8 cellular contexts compared by ENCODE assay signal in the genomic region with DNA sequence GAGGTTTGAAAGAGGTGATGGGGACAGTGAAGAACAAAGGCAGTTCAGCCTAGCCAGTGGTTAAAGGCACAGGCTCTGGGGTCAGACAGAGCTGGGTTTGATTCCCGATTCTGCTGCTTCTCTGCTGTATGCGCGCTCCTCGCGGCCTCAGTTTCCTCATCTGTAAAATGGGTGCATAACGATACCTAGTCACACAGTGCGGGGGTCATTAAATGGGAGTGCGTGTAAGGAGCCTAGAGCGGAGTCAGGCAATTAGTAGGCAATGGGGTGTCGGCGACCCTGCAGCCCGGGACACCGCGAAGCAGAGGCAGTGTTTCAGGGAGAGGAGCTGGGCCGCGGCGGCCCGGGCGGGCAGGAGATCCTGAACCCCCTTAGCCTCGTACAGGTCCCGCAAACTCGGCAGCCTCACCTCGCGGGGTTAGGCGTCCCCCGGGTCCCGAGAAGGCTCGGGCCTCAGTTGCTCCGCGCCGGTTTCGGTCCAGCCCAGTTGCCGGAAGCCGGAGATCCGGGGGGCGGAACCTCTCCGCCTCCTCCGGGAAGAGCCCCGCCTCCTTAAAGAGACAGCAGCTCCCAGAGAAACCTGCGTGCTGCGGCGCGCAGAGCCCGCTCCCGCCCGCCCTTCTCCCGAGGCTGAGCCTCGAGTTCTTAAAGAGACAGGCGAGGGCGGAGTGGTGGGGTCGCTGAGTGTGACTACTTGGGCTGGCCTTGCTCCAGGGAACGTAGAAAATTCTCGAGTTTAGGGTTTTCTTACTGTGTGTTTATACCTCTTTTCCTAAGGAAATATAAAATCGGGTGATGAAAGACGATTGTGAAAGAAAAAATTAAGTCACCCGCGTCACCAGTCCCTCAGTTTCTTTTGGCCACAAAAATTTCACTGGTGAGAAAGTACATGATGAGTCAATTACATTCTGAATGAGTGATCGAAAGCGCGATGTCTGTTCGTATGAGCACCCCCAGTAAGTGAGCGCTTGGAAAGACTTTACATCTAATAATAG. TPM values are rescaled to one million over a fixed set of nuclear protein-coding genes. Genes with fewer than 3 reads are reported as not detected.
DNase-seq lines count a peak whose midpoint lies in the region; ATAC-seq and TF ChIP-seq lines count a peak whose summit lies in the region.

A gene (minus strand): TSS at position 494 of the 995 bp plus-strand sequence. CDS start 860 bp downstream, outside the sequence.

- no peaks in the 10 kb centered on the region for H3K9me3 ChIP-seq in liver (ENCODE audit: control insufficient read depth in 4 of 4, low read length in 3 of 4)

- CTCF ChIA-PET in activated CD4-positive, alpha-beta memory T cell treated with anti-CD3 and anti-CD28 coated beads for 36 hours (lab: Charles Lee): interaction anchor here (1.0 to 1.2 kb wide), 3 partner anchors 11 to 59 kb away, joined by 3 to 6 read pairs (median 3); a partner anchor contains a TSS

- peaks cover 24 to 34% of the 10 kb centered on the region in 2 donors for H3K36me3 Mint-ChIP-seq in CD14-positive monocyte
- H3K36me3 Mint-ChIP-seq in activated CD4-positive, alpha-beta memory T cell treated with anti-CD3 and anti-CD28 coated beads for 36 hours: peaks cover 9% of the 10 kb centered on the region

- peak within 1 kb of the TSS; percentile 77 to 82 for H3K9ac ChIP-seq in liver (ENCODE audit: low read depth in 1 of 2, low read length in 2 of 2)

- intact Hi-C loops in CD14-positive monocyte (cut with micrococcal nuclease): loop anchor here (2.0 to 10.0 kb wide), 5 partner anchors 52 to 595 kb away; a partner anchor contains a TSS
- intact Hi-C loops in activated CD4-positive, alpha-beta memory T cell treated with anti-CD3 and anti-CD28 coated beads for 36 hours (cut with micrococcal nuclease): loop anchor here (1.0 kb wide), 4 partner anchors 30 to 164 kb away; a partner anchor contains a TSS
- intact Hi-C loops in dorsolateral prefrontal cortex (cut with DNase I): loop anchor here (2.0 to 10.0 kb wide), 4 partner anchors 52 to 165 kb away; a partner anchor contains a TSS

- DNase-seq in CD14-positive monocyte (ENCODE audit: low spot score): peak; percentile 75
- DNase-seq in NCI-H69 (lab: John Stamatoyannopoulos, UW): peak; percentile 91
- peak; percentile 93 for DNase-seq in activated CD4-positive, alpha-beta memory T cell treated with anti-CD3 and anti-CD28 coated beads for 36 hours
- peak; percentile 81 to 95 (median 94) for DNase-seq in dorsolateral prefrontal cortex
- DNase-seq in stimulated activated CD4-positive, alpha-beta T cell treated with anti-CD3 and anti-CD28 coated beads, Interleukin-4, amount 100 ng/mL, for 1 hour: peak; percentile 83

- peak; percentile 44 to 52 for TF ChIP-seq RAD21 in liver (IDR thresholded peaks at IDR 0.05)

- H3K27ac ChIP-seq in dorsolateral prefrontal cortex (peak within 1 kb of the TSS in 58 of 59 donors; percentile 1 to 92 (median 76)), liver (ENCODE audit: low read depth in 1 of 2, low read length in 2 of 2) (peak within 1 kb of the TSS; percentile 85 to 90)

- H3K4me1 ChIP-seq in liver (ENCODE audit: control insufficient read depth in 4 of 4, insufficient read depth in 4 of 4, low read length in 3 of 4): peaks cover 2 to 36% (median 30%) of the 10 kb centered on the region in 4 donors

- no peaks in the 10 kb centered on the region for H3K27me3 ChIP-seq in dorsolateral prefrontal cortex
- H3K27me3 ChIP-seq in liver (ENCODE audit: control insufficient read depth in 4 of 4, insufficient read depth in 4 of 4, low read length in 3 of 4): no peaks in the 10 kb centered on the region

- peaks cover 48% of the 10 kb centered on the region for H3K4me1 Mint-ChIP-seq in CD14-positive monocyte
- H3K4me1 Mint-ChIP-seq in activated CD4-positive, alpha-beta memory T cell treated with anti-CD3 and anti-CD28 coated beads for 36 hours (ENCODE audit: low read depth): peaks cover 29% of the 10 kb centered on the region

- POLR2A ChIA-PET in activated CD4-positive, alpha-beta memory T cell treated with anti-CD3 and anti-CD28 coated beads for 36 hours (lab: Charles Lee): interaction anchor here (0.8 to 2.1 kb wide), 2 partner anchors 29 to 56 kb away, joined by 4 to 15 read pairs; a partner anchor contains a TSS

- 2% methylated on average over 62 of the region's 62 CpGs for WGBS in liver

- peaks cover 0 to 7% (median 2%) of the 10 kb centered on the region in 4 donors for H3K36me3 ChIP-seq in liver (ENCODE audit: control insufficient read depth in 4 of 4, insufficient read depth in 3 of 4, low read depth in 1 of 4, low read length in 3 of 4)

- peak within 1 kb of the TSS; percentile 69 to 100 (median 93) for H3K4me3 ChIP-seq in dorsolateral prefrontal cortex
- peak within 1 kb of the TSS; percentile 82 to 100 (median 88) for H3K4me3 ChIP-seq in liver (ENCODE audit: low read depth in 1 of 3, low read length in 3 of 3)

- H3K4me3 Mint-ChIP-seq in CD14-positive monocyte: peak within 1 kb of the TSS; percentile 94 to 96
- H3K4me3 Mint-ChIP-seq in activated CD4-positive, alpha-beta memory T cell treated with anti-CD3 and anti-CD28 coated beads for 36 hours: peak within 1 kb of the TSS; percentile 96

- H3K27me3 Mint-ChIP-seq in CD14-positive monocyte (ENCODE audit: low read depth in 3 of 3): peaks cover 0 to 2% (median 2%) of the 10 kb centered on the region in 3 donors
- no peaks in the 10 kb centered on the region for H3K27me3 Mint-ChIP-seq in activated CD4-positive, alpha-beta memory T cell treated with anti-CD3 and anti-CD28 coated beads for 36 hours

- H3K9me3 Mint-ChIP-seq in CD14-positive monocyte: no peaks in the 10 kb centered on the region
- H3K9me3 Mint-ChIP-seq in activated CD4-positive, alpha-beta memory T cell treated with anti-CD3 and anti-CD28 coated beads for 36 hours: no peaks in the 10 kb centered on the region

- TF ChIP-seq CTCF in CD14-positive monocyte (IDR thresholded peaks at IDR 0.05) (no peak), dorsolateral prefrontal cortex (IDR thresholded peaks at IDR 0.05 in 54 of 56, conservative IDR thresholded peaks at IDR 0.05 in 2 of 56; ENCODE audit: low read depth in 1 of 56, partially characterized antibody in 56 of 56) (peak in 25 of 56 donors; percentile 8 to 50 (median 23)), liver (IDR thresholded peaks at IDR 0.05; ENCODE audit: low read depth, low read length, missing input control) (peak; percentile 1)

- peak; percentile 90 for ATAC-seq in GM19351 (IDR thresholded peaks at IDR 0.05; ENCODE audit: unreplicated experiment)
- peak; percentile 89 for ATAC-seq in HG03520 (IDR thresholded peaks at IDR 0.05; ENCODE audit: unreplicated experiment)

- peak within 1 kb of the TSS; percentile 89 to 97 (median 96) for H3K27ac Mint-ChIP-seq in CD14-positive monocyte
- H3K27ac Mint-ChIP-seq in activated CD4-positive, alpha-beta memory T cell treated with anti-CD3 and anti-CD28 coated beads for 36 hours: peak within 1 kb of the TSS; percentile 99

TF ChIP-seq in liver, 16 proteins besides CTCF, POLR2A, EP300 and RAD21 (continues in another document):
- TF ChIP-seq NR2F2 (IDR thresholded peaks at IDR 0.05) (peak; percentile 18), TAF1 (conservative IDR thresholded peaks at IDR 0.05) (no peak), HNF4A (conservative IDR thresholded peaks at IDR 0.05) (peak in 1 of 2 donors; percentile 32), GABPA (IDR thresholded peaks at IDR 0.05 in 1 of 2, conservative IDR thresholded peaks at IDR 0.05 in 1 of 2) (peak; percentile 41 to 87), SP1 (IDR thresholded peaks at IDR 0.05) (peak; percentile 68), JUND (IDR thresholded peaks at IDR 0.05) (peak in 1 of 2 donors; percentile 27), FOXA1 (IDR thresholded peaks at IDR 0.05) (no peak), HNF4G (IDR thresholded peaks at IDR 0.05) (no peak)
- TF ChIP-seq, protein P1, sequence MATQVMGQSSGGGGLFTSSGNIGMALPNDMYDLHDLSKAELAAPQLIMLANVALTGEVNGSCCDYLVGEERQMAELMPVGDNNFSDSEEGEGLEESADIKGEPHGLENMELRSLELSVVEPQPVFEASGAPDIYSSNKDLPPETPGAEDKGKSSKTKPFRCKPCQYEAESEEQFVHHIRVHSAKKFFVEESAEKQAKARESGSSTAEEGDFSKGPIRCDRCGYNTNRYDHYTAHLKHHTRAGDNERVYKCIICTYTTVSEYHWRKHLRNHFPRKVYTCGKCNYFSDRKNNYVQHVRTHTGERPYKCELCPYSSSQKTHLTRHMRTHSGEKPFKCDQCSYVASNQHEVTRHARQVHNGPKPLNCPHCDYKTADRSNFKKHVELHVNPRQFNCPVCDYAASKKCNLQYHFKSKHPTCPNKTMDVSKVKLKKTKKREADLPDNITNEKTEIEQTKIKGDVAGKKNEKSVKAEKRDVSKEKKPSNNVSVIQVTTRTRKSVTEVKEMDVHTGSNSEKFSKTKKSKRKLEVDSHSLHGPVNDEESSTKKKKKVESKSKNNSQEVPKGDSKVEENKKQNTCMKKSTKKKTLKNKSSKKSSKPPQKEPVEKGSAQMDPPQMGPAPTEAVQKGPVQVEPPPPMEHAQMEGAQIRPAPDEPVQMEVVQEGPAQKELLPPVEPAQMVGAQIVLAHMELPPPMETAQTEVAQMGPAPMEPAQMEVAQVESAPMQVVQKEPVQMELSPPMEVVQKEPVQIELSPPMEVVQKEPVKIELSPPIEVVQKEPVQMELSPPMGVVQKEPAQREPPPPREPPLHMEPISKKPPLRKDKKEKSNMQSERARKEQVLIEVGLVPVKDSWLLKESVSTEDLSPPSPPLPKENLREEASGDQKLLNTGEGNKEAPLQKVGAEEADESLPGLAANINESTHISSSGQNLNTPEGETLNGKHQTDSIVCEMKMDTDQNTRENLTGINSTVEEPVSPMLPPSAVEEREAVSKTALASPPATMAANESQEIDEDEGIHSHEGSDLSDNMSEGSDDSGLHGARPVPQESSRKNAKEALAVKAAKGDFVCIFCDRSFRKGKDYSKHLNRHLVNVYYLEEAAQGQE (IDR thresholded peaks at IDR 0.05): peak; percentile 52
- TF ChIP-seq, protein P2, sequence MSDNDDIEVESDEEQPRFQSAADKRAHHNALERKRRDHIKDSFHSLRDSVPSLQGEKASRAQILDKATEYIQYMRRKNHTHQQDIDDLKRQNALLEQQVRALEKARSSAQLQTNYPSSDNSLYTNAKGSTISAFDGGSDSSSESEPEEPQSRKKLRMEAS (IDR thresholded peaks at IDR 0.05): peak; percentile 99

RNA-seq across cellular contexts. Expression of the gene that starts here (rescaled TPM):
- 10 to 100 TPM; 42.1 to 51.9 TPM for polyA plus RNA-seq in CD14-positive monocyte
- 10 to 100 TPM; 17.3 to 19.1 TPM for total RNA-seq in activated CD4-positive, alpha-beta memory T cell treated with anti-CD3 and anti-CD28 coated beads for 36 hours
- total RNA-seq in dorsolateral prefrontal cortex: 10 to 100 TPM; 13.0 to 31.6 (median 23.0) TPM
- total RNA-seq in liver: 10 to 100 TPM; 19.9 to 29.6 TPM
- polyA plus RNA-seq in liver: 10 to 100 TPM; 28.0 to 28.2 TPM

Comparison
In these comparisons a context has a peak if more than half of its experiments do, and no peak if none do; other contexts are left out.
1. Peak in every context shown above with its lines: DNase-seq, ATAC-seq, H3K4me3 ChIP-seq and H3K27ac ChIP-seq.